Comparison of ENCODE assay signal across 15 cellular contexts in genomic region chr10:125407000-125407502, GRCh38.
DNase-seq lines count a peak whose midpoint lies in the region; ATAC-seq, FAIRE-seq and TF ChIP-seq lines count a peak whose summit lies in the region.
"Had no signal": no experiment of that assay in that cellular context is flagged by ENCODE, and none has a peak within 500 bp of the region (broad histone marks: within the 10 kb centered on the region; RNA-seq: fewer than 3 reads in every experiment).

No MANE protein-coding gene starts in this region.

- H3K56ac ChIP-seq in H9 (ENCODE audit: insufficient read length, low read depth, low read length): no peak overlapping the region

- no peaks in the 10 kb centered on the region for H3K36me3 ChIP-seq in astrocyte (ENCODE audit: insufficient read depth, low read length)

- H3K27me3 ChIP-seq in H9 (ENCODE audit: insufficient read depth, low read length) (no peaks in the 10 kb centered on the region), astrocyte (ENCODE audit: insufficient read depth, low read length) (no peaks in the 10 kb centered on the region)

- H3K9me3 Mint-ChIP-seq in H9 (peaks cover 5 to 7% of the 10 kb centered on the region in 2 experiments), astrocyte (ENCODE audit: unreplicated experiment) (peaks cover 13% of the 10 kb centered on the region)

- H3K4me3 Mint-ChIP-seq in H9 (no peak overlapping the region), astrocyte (ENCODE audit: unreplicated experiment) (no peak overlapping the region)
- H3K4me3 Mint-ChIP-seq: activated naive CD8-positive, alpha-beta T cell treated with anti-CD3 and anti-CD28 coated beads, Interleukin-2, amount 50 U/mL, for 24 hours; naive B cell; stimulated activated naive CD8-positive, alpha-beta T cell treated with anti-CD3 and anti-CD28 coated beads, Interleukin-15, amount 100 ng/mL, for 72 hours had no signal

- no peaks in the 10 kb centered on the region for H4K20me1 ChIP-seq in H9 (ENCODE audit: control insufficient read depth, insufficient read depth, insufficient read length)
- H4K20me1 ChIP-seq in astrocyte (ENCODE audit: insufficient read depth, low read length): no peaks in the 10 kb centered on the region

- no peak overlapping the region for H2BK20ac ChIP-seq in H9 (ENCODE audit: low read depth, low read length, poor library complexity, severe bottlenecking)

- DNase-seq in AG10803 (ENCODE audit: low read depth) (peak; percentile 17), H9 (no peak), astrocyte (ENCODE audit: low read depth) (peak; percentile 37), D341Med (ENCODE audit: low spot score) (no peak), NCI-H146 treated with DMSO at 0.1 percent for 48 hours (lab: John Stamatoyannopoulos, UW; ENCODE audit: unreplicated experiment) (no peak)
- DNase-seq: activated naive CD8-positive, alpha-beta T cell treated with anti-CD3 and anti-CD28 coated beads, Interleukin-2, amount 50 U/mL, for 24 hours; islet precursor cell; naive B cell; NCI-H345; stimulated activated naive CD8-positive, alpha-beta T cell treated with anti-CD3 and anti-CD28 coated beads, Interleukin-15, amount 100 ng/mL, for 72 hours had no signal

- H3K79me2 ChIP-seq in H9 (ENCODE audit: insufficient read depth, low read length) (no peaks in the 10 kb centered on the region), astrocyte (ENCODE audit: insufficient read depth, low read length) (no peaks in the 10 kb centered on the region)

- no peak overlapping the region for H2BK15ac ChIP-seq in H9 (ENCODE audit: low read depth, low read length)

- FAIRE-seq in astrocyte (lab: Jason Lieb, UNC) (no peak), islet of Langerhans (lab: Jason Lieb, UNC) (peak; percentile 86)
- FAIRE-seq: frontal cortex had no signal

- no peak overlapping the region for H2BK12ac ChIP-seq in H9 (ENCODE audit: insufficient read length, low read depth, low read length)

- no peak for ATAC-seq in GM21786 (IDR thresholded peaks at IDR 0.05; ENCODE audit: unreplicated experiment)
- ATAC-seq in GM21723 (IDR thresholded peaks at IDR 0.05; ENCODE audit: unreplicated experiment): no peak
- ATAC-seq: activated naive CD8-positive, alpha-beta T cell treated with anti-CD3 and anti-CD28 coated beads, Interleukin-2, amount 50 U/mL, for 24 hours; Right ventricle myocardium inferior; stimulated activated naive CD8-positive, alpha-beta T cell treated with anti-CD3 and anti-CD28 coated beads, Interleukin-15, amount 100 ng/mL, for 72 hours had no signal

- H3K14ac ChIP-seq in H9 (ENCODE audit: insufficient read depth, low read length): no peak overlapping the region

- H3K9ac ChIP-seq in H9 (ENCODE audit: extremely low read depth, insufficient read length, low read length): no peak overlapping the region
- no peak overlapping the region for H3K9ac ChIP-seq in astrocyte (ENCODE audit: low read length)

- no peak overlapping the region for H3K27ac Mint-ChIP-seq in H9
- no peak overlapping the region for H3K27ac Mint-ChIP-seq in astrocyte (ENCODE audit: unreplicated experiment)
- H3K27ac Mint-ChIP-seq: activated naive CD8-positive, alpha-beta T cell treated with anti-CD3 and anti-CD28 coated beads, Interleukin-2, amount 50 U/mL, for 24 hours; naive B cell; stimulated activated naive CD8-positive, alpha-beta T cell treated with anti-CD3 and anti-CD28 coated beads, Interleukin-15, amount 100 ng/mL, for 72 hours had no signal

- no CpG with 5 or more reads among the region's 3 CpGs for WGBS in H9 (ENCODE audit: extremely low coverage, insufficient read length, low lambda C conversion rate)

- H3K4me3 ChIP-seq in AG10803 (ENCODE audit: low read length) (no peak overlapping the region), astrocyte (ENCODE audit: insufficient read depth, low read depth, low read length) (no peak overlapping the region)

- peak overlapping the region; percentile 42 for H4K91ac ChIP-seq in H9 (ENCODE audit: insufficient read length, low read depth, low read length)

- H3K79me1 ChIP-seq in H9 (ENCODE audit: insufficient read depth, low read depth, low read length, poor library complexity, severe bottlenecking): no peaks in the 10 kb centered on the region

- no peak overlapping the region for H3T11ph ChIP-seq in H9 (ENCODE audit: low read length)

- H3K27ac ChIP-seq in H9 (ENCODE audit: insufficient read length, low read depth, low read length) (no peak overlapping the region), astrocyte (ENCODE audit: low read depth, low read length) (no peak overlapping the region)

- H2BK5ac ChIP-seq in H9 (ENCODE audit: insufficient read length, low read length): no peak overlapping the region

- H3K27me3 Mint-ChIP-seq in H9 (ENCODE audit: low read depth) (peaks cover 3% of the 10 kb centered on the region), astrocyte (ENCODE audit: low read depth, unreplicated experiment) (peaks cover 9% of the 10 kb centered on the region)

- H4K8ac ChIP-seq in H9 (replicated peaks; ENCODE audit: insufficient read length, low read depth, low read length): no peak overlapping the region

- H3K4me2 ChIP-seq in H9 (ENCODE audit: insufficient read depth, insufficient read length, low read length): no peak overlapping the region
- no peak overlapping the region for H3K4me2 ChIP-seq in astrocyte (ENCODE audit: low read length)

- no peaks in the 10 kb centered on the region for H3K4me1 ChIP-seq in H9 (ENCODE audit: insufficient read depth, low read length)
- peaks cover 7% of the 10 kb centered on the region for H3K4me1 ChIP-seq in astrocyte (ENCODE audit: insufficient read depth, low read length)

- H4K5ac ChIP-seq in H9 (ENCODE audit: insufficient read length, low read depth, low read length): no peak overlapping the region

- H3K23ac ChIP-seq in H9 (ENCODE audit: insufficient read length, low read depth, low read length): no peak overlapping the region

- H2AK5ac ChIP-seq in H9 (ENCODE audit: insufficient read length, low read length): no peak overlapping the region

- H2AFZ ChIP-seq in H9 (ENCODE audit: low read length): no peak overlapping the region
- H2AFZ ChIP-seq in astrocyte (ENCODE audit: low read depth, low read length): no peak overlapping the region

- H3K9me3 ChIP-seq in H9 (ENCODE audit: control insufficient read depth, low read depth, low read length): no peaks in the 10 kb centered on the region
- no peaks in the 10 kb centered on the region for H3K9me3 ChIP-seq in astrocyte (ENCODE audit: insufficient read depth, low read depth, low read length)

- no peaks in the 10 kb centered on the region for H3K23me2 ChIP-seq in H9 (ENCODE audit: insufficient read length, low read depth, low read length, poor library complexity, severe bottlenecking)

- H3K36me3 Mint-ChIP-seq in H9 (ENCODE audit: insufficient read depth in 1 of 3, low read depth in 3 of 3): peaks cover 0 to 2% (median 2%) of the 10 kb centered on the region in 3 experiments; a peak in 1 of 7 replicates
- no peaks in the 10 kb centered on the region for H3K36me3 Mint-ChIP-seq in astrocyte (ENCODE audit: low read depth, unreplicated experiment)

- H2BK120ac ChIP-seq in H9 (ENCODE audit: low read depth, low read length, poor library complexity, severe bottlenecking): no peak overlapping the region

- H3K4ac ChIP-seq in H9 (ENCODE audit: low read depth, low read length): no peak overlapping the region

- TF ChIP-seq CTCF in AG10803 (conservative IDR thresholded peaks at IDR 0.05; ENCODE audit: low read length): no peak
- no peak for TF ChIP-seq CTCF in H9 (conservative IDR thresholded peaks at IDR 0.05)
- TF ChIP-seq CTCF in astrocyte (IDR thresholded peaks at IDR 0.05; ENCODE audit: insufficient read depth, low read depth, low read length): no peak

- H3K4me1 Mint-ChIP-seq in H9 (peaks cover 12 to 13% of the 10 kb centered on the region in 2 experiments), astrocyte (ENCODE audit: low read depth, unreplicated experiment) (peaks cover 1% of the 10 kb centered on the region)
- H3K4me1 Mint-ChIP-seq: activated naive CD8-positive, alpha-beta T cell treated with anti-CD3 and anti-CD28 coated beads, Interleukin-2, amount 50 U/mL, for 24 hours; naive B cell; stimulated activated naive CD8-positive, alpha-beta T cell treated with anti-CD3 and anti-CD28 coated beads, Interleukin-15, amount 100 ng/mL, for 72 hours had no signal

- no peak overlapping the region for H3K18ac ChIP-seq in H9 (ENCODE audit: insufficient read length, low read depth, low read length)

Comparison
In these comparisons a context has a peak if more than half of its experiments do, and no peak if none do; other contexts are left out.
1. DNase-seq: peak in AG10803 (single experiment) and astrocyte (single experiment); none in H9 (single experiment), D341Med (single experiment) and NCI-H146 treated with DMSO at 0.1 percent for 48 hours (single experiment).